Comparison of ENCODE assay signal across 22 cellular contexts in genomic region chr2:225493420-225494099, GRCh38.
A peak's percentile ranks its signal among the peaks of the same experiment; 100 is the strongest.
DNase-seq lines count a peak whose midpoint lies in the region; ATAC-seq and TF ChIP-seq lines count a peak whose summit lies in the region.
"Had no signal": no experiment of that assay in that cellular context is flagged by ENCODE, and none has a peak within 500 bp of the region (broad histone marks: within the 10 kb centered on the region; RNA-seq: fewer than 3 reads in every experiment).

No MANE protein-coding gene starts in this region.

- in situ Hi-C loops in astrocyte of the cerebellum (cut with HindIII; ENCODE audit: low sequenced_read_pairs), result loop anchor here (5.0 kb wide), 1 partner anchor 46 kb away; no protein-coding TSS in a partner anchor

- intact Hi-C loops in lower lobe of right lung (cut with DNase I) (no loop called here), upper lobe of right lung (cut with DNase I) (no loop called here)

- H3K27me3 ChIP-seq in lower lobe of right lung (ENCODE audit: low read depth) (no peaks in the 10 kb centered on the region), upper lobe of right lung (no peaks in the 10 kb centered on the region)

- no peaks in the 10 kb centered on the region for H3K36me3 ChIP-seq in lower lobe of right lung
- H3K36me3 ChIP-seq in upper lobe of right lung, result no peaks in the 10 kb centered on the region

- no peak for TF ChIP-seq CTCF in astrocyte of the cerebellum (IDR thresholded peaks at IDR 0.05; ENCODE audit: low read depth, low read length, missing control alignments)
- no peak for TF ChIP-seq CTCF in lower lobe of right lung (IDR thresholded peaks at IDR 0.05)
- TF ChIP-seq CTCF in upper lobe of right lung (IDR thresholded peaks at IDR 0.05), result no peak

- H3K9me3 ChIP-seq in lower lobe of right lung (no peaks in the 10 kb centered on the region), upper lobe of right lung (no peaks in the 10 kb centered on the region)

- no peaks in the 10 kb centered on the region for H3K4me1 ChIP-seq in lower lobe of right lung
- no peaks in the 10 kb centered on the region for H3K4me1 ChIP-seq in upper lobe of right lung

- H3K27ac ChIP-seq in epithelial cell of prostate, result peak overlapping the region; percentile 30
- H3K27ac ChIP-seq in lower lobe of right lung, result no peak overlapping the region
- H3K27ac ChIP-seq in upper lobe of right lung, result no peak overlapping the region
- H3K27ac ChIP-seq: RWPE1 had no signal

- ATAC-seq in lower lobe of right lung (peak; percentile 30 to 70), upper lobe of right lung (peak; percentile 26), HG03280 (IDR thresholded peaks at IDR 0.05; ENCODE audit: unreplicated experiment) (no peak), GM18502 (IDR thresholded peaks at IDR 0.05; ENCODE audit: poor library complexity, unreplicated experiment) (no peak)
- ATAC-seq: HepG2 had no signal

- DNase-seq in astrocyte of the cerebellum (ENCODE audit: low read depth) (peak; percentile 46), epithelial cell of prostate (ENCODE audit: low read depth, low spot score) (no peak), lower lobe of right lung (no peak), upper lobe of right lung (no peak), COR-L47 (lab: John Stamatoyannopoulos, UW) (no peak)
- DNase-seq: C1 segment of cervical spinal cord; CD4-positive, alpha-beta memory T cell; DMS79 treated with DMSO at 0.1 percent for 48 hours; GF-D8; HCEC 1CT; KG1; MM.1S; NCI-H1417; NCI-H1694; NCI-H2029 treated with DMSO at 0.1 percent for 48 hours; NCI-H2227 treated with DMSO at 0.1 percent for 48 hours; NCI-H526 treated with DMSO at 0.1 percent for 48 hours; SHP77 had no signal

- H3K4me3 ChIP-seq in astrocyte of the cerebellum (ENCODE audit: low read depth, low read length) (no peak overlapping the region), lower lobe of right lung (no peak overlapping the region), upper lobe of right lung (no peak overlapping the region)

Comparison
In these comparisons a context has a peak if more than half of its experiments do, and no peak if none do; other contexts are left out.
1. ATAC-seq: peak in lower lobe of right lung (2 of 2) and upper lobe of right lung (single experiment); none in HG03280 (single experiment) and GM18502 (single experiment).